Comparison of ENCODE assay signal across 8 cellular contexts in the genomic region with DNA sequence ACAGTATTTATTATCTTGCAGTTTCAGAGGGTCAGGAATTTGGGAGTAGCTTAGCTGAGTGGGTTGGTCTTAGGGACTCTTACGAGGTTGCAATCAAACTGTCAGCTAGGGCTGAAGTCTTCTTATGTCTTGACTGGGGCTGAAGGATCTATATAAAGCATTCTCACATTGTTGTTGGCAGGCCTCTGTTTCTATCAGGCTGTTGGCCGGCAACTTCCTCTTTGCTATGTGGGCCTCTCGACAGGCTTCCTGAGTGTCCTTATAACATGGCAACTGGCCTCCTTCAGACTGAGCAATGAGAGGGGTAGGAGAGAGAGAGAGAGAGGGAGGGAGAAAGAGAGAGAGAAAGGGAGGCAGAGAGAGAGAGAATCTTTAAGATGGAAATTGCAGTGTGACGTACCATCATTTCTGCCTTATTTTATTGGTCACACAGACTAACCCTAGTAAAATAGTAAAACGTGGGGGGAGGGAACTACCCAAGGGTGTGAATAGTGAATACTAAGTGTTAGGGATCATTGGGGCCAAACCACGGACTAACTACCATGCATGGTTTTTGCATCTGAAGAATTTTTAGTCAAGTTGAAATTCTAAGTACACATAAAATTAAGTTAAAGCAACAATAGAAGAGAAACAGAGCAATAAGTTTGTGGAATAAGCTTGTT. TPM values are rescaled to one million over a fixed set of nuclear protein-coding genes. Genes with fewer than 3 reads are reported as not detected.
DNase-seq lines count a peak whose midpoint lies in the region; ATAC-seq, FAIRE-seq and TF ChIP-seq lines count a peak whose summit lies in the region.

No MANE protein-coding gene starts in this region.

- H3K27ac ChIP-seq in K562 (ENCODE audit: extremely low read depth, low read depth, low read length), result peak overlapping the region; percentile 29; the same call in 1 of the 3 replicates
- no peak overlapping the region for H3K27ac ChIP-seq in neuronal stem cell (replicated peaks; ENCODE audit: low read length)
- no peak overlapping the region for H3K27ac ChIP-seq in foreskin keratinocyte

- H3K79me2 ChIP-seq in K562 (ENCODE audit: control insufficient read depth, insufficient read depth, low read length), result no peaks in the 10 kb centered on the region

- no peak overlapping the region for H3K14ac ChIP-seq in neuronal stem cell (ENCODE audit: low read length)

- in situ Hi-C loops in K562 (cut with MboI), result no loop called here

- H4K8ac ChIP-seq in neuronal stem cell (ENCODE audit: low read depth, low read length), result no peak overlapping the region

- H3K18ac ChIP-seq in neuronal stem cell (ENCODE audit: low read length), result no peak overlapping the region

- no peak overlapping the region for H2BK15ac ChIP-seq in neuronal stem cell (ENCODE audit: low read length)

- no peak overlapping the region for H2BK120ac ChIP-seq in neuronal stem cell (ENCODE audit: low read depth, low read length)

- no peak for TF ChIP-seq EP300 in K562 (IDR thresholded peaks at IDR 0.05; ENCODE audit: low read length)

- no peak overlapping the region for H2AK5ac ChIP-seq in neuronal stem cell (ENCODE audit: low read depth, low read length)

- no peak overlapping the region for H3K4ac ChIP-seq in neuronal stem cell (ENCODE audit: low read length)

- H2BK5ac ChIP-seq in neuronal stem cell (ENCODE audit: low read length), result no peak overlapping the region

- no peak overlapping the region for H3K4me3 ChIP-seq in K562
- no peak overlapping the region for H3K4me3 ChIP-seq in neuronal stem cell (ENCODE audit: low read length in 2 of 2)

- H3K9me1 ChIP-seq in K562 (ENCODE audit: control insufficient read depth, insufficient read depth, low read length), result no peaks in the 10 kb centered on the region

- TF ChIP-seq RAD21 in K562 (CRISPR knock-in tag; conservative IDR thresholded peaks at IDR 0.05 in 1 of 2, IDR thresholded peaks at IDR 0.05 in 1 of 2), result no peak

- no TSS peak for BruUV-seq in K562 (replicated peaks; lab: Mats Ljungman, UMichigan)

- intact Hi-C loops in K562 (cut with micrococcal nuclease), result no loop called here

- no peaks in the 10 kb centered on the region for H3K36me3 ChIP-seq in K562 (ENCODE audit: control insufficient read depth, insufficient read depth, low read length)
- H3K36me3 ChIP-seq in neuronal stem cell (replicated peaks in 1 of 2; ENCODE audit: control insufficient read depth in 2 of 2, insufficient read depth in 2 of 2, low read length in 2 of 2), result no peaks in the 10 kb centered on the region

- no peak overlapping the region for H3K23ac ChIP-seq in neuronal stem cell (ENCODE audit: low read depth, low read length, poor library complexity)

- peak in 1 of 4 experiments; percentile 29 for DNase-seq in K562 (ENCODE audit: extremely low read depth in 1 of 4, low spot score in 3 of 4)
- DNase-seq in neuronal stem cell (ENCODE audit: low spot score), result no peak
- DNase-seq in foreskin keratinocyte, result no peak
- DNase-seq in occipital lobe (lab: John Stamatoyannopoulos, UW), result no peak
- no peak for DNase-seq in activated effector memory CD4-positive, alpha-beta T cell treated with anti-CD3 and anti-CD28 coated beads, Interleukin-2, amount 50 U/mL, for 16 hours

- H3K27me3 ChIP-seq in K562 (ENCODE audit: control insufficient read depth in 2 of 2, insufficient read depth in 2 of 2, low read length in 2 of 2) (no peaks in the 10 kb centered on the region), neuronal stem cell (ENCODE audit: control insufficient read depth in 3 of 3, insufficient read depth in 3 of 3, low read depth in 1 of 3, low read length in 3 of 3) (no peaks in the 10 kb centered on the region), foreskin keratinocyte (peaks cover 8% of the 10 kb centered on the region)

- 20% methylated on average over 6 of the region's 6 CpGs for WGBS in K562 (ENCODE audit: insufficient coverage, low coverage, missing lambda C conversion rate)
- WGBS in neuronal stem cell (ENCODE audit: extremely low coverage in 2 of 2, insufficient read length in 2 of 2, insufficient replicate concordance in 1 of 2), 2 donors, result no CpG with 5 or more reads among the region's 6 CpGs

- H2AFZ ChIP-seq in K562 (ENCODE audit: low read depth, low read length), result peak overlapping the region; percentile 78; the same call in 1 of the 2 replicates
- H2AFZ ChIP-seq in neuronal stem cell (ENCODE audit: low read length), result peak overlapping the region; percentile 88

- H3K4me2 ChIP-seq in K562 (ENCODE audit: insufficient read depth, low read length), result no peak overlapping the region
- no peak overlapping the region for H3K4me2 ChIP-seq in neuronal stem cell (ENCODE audit: insufficient read depth, low read length, poor library complexity, severe bottlenecking)

- no peak for FAIRE-seq in K562 (lab: Jason Lieb, UNC)

- no peaks in the 10 kb centered on the region for H4K20me1 ChIP-seq in K562 (replicated peaks; ENCODE audit: control insufficient read depth, insufficient read depth, low read length)

- TF ChIP-seq CTCF in K562 (IDR thresholded peaks at IDR 0.05 in 2 of 3, conservative IDR thresholded peaks at IDR 0.05 in 1 of 3; ENCODE audit: insufficient read depth in 2 of 3, low read depth in 1 of 3, low read length in 3 of 3) (no peak), foreskin keratinocyte (conservative IDR thresholded peaks at IDR 0.05) (no peak)

- peak; percentile 87 for ATAC-seq in GM18868 (IDR thresholded peaks at IDR 0.05; ENCODE audit: unreplicated experiment)
- ATAC-seq in HG03159 (IDR thresholded peaks at IDR 0.05; ENCODE audit: unreplicated experiment), result peak; percentile 86
- peak; percentile 74 for ATAC-seq in K562
- no peak for ATAC-seq in foreskin keratinocyte
- no peak for ATAC-seq in HG02981 (IDR thresholded peaks at IDR 0.05; ENCODE audit: unreplicated experiment)

- H3K9me3 ChIP-seq in K562 (replicated peaks; ENCODE audit: control insufficient read depth, insufficient read depth, low read depth, low read length) (no peaks in the 10 kb centered on the region), neuronal stem cell (replicated peaks in 1 of 2; ENCODE audit: control insufficient read depth in 2 of 2, insufficient read depth in 1 of 2, low read depth in 1 of 2, low read length in 2 of 2) (no peaks in the 10 kb centered on the region)

- CTCF ChIA-PET in K562 (lab: Yijun Ruan, JAX; ENCODE audit: low intra/inter-chr PET ratio), result no interaction called here

- no peak overlapping the region for H2BK12ac ChIP-seq in neuronal stem cell (ENCODE audit: low read length)

- H3K9ac ChIP-seq in K562 (ENCODE audit: insufficient read depth in 1 of 2, low read depth in 2 of 2, low read length in 2 of 2), result no peak overlapping the region
- H3K9ac ChIP-seq in neuronal stem cell (ENCODE audit: low read depth, low read length, poor library complexity), result no peak overlapping the region

- no peak for TF ChIP-seq POLR2A in K562 (conservative IDR thresholded peaks at IDR 0.05)

- H3K79me1 ChIP-seq in neuronal stem cell (ENCODE audit: low read depth, low read length), result no peaks in the 10 kb centered on the region

- POLR2A ChIA-PET in K562 (lab: Yijun Ruan, JAX), result interaction anchor here (0.9 kb wide), 1 partner anchor 109 kb away, joined by 3 read pairs; no protein-coding TSS in a partner anchor

- no peak overlapping the region for H4K91ac ChIP-seq in neuronal stem cell (ENCODE audit: low read depth, low read length, poor library complexity)

- H3K4me1 ChIP-seq in K562 (replicated peaks in 1 of 2; ENCODE audit: control insufficient read depth in 2 of 2, insufficient read depth in 2 of 2, low read length in 2 of 2) (peaks cover 0 to 3% of the 10 kb centered on the region in 2 experiments; a peak in 1 of 5 replicates), neuronal stem cell (ENCODE audit: control insufficient read depth in 2 of 2, insufficient read depth in 1 of 2, low read depth in 1 of 2, low read length in 2 of 2) (no peaks in the 10 kb centered on the region), foreskin keratinocyte (no peaks in the 10 kb centered on the region)

TF ChIP-seq in K562, 482 proteins besides CTCF, POLR2A, EP300 and RAD21 (continues in another document):
- TF ChIP-seq NR2C1 (IDR thresholded peaks at IDR 0.05) (no peak), NR2C1 (tag; IDR thresholded peaks at IDR 0.05) (no peak), CEBPB (tag; IDR thresholded peaks at IDR 0.05) (peak; percentile 21; the same call in 1 of the 2 replicates), SAFB (IDR thresholded peaks at IDR 0.05; ENCODE audit: borderline replicate concordance, low read depth, low read length) (no peak), ZNF23 (CRISPR knock-in tag; IDR thresholded peaks at IDR 0.05) (no peak), ATF1 (CRISPR knock-in tag; IDR thresholded peaks at IDR 0.05) (no peak), ATF1 (tag; IDR thresholded peaks at IDR 0.05) (0 out of 2 replicates have a peak, but pooled peaks have one; percentile 38)
- TF ChIP-seq, protein P1, sequence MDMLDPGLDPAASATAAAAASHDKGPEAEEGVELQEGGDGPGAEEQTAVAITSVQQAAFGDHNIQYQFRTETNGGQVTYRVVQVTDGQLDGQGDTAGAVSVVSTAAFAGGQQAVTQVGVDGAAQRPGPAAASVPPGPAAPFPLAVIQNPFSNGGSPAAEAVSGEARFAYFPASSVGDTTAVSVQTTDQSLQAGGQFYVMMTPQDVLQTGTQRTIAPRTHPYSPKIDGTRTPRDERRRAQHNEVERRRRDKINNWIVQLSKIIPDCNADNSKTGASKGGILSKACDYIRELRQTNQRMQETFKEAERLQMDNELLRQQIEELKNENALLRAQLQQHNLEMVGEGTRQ (CRISPR knock-in tag; IDR thresholded peaks at IDR 0.05), result no peak

RNA-seq across cellular contexts. Expression of gene FGF7, which starts 16.1 kb away (rescaled TPM):
- not detected in 2 replicates for total RNA-seq in K562 (2011; cell fraction: chromatin; rRNA removed; ENCODE audit: low replicate concordance)
- total RNA-seq in K562 (2011; cell fraction: nucleolus; rRNA removed), result not detected in 2 replicates
- total RNA-seq in K562 (2011; cell fraction: nucleoplasm; rRNA removed), result not detected in 2 replicates
- total RNA-seq in K562 (2014; rRNA removed), result not detected in 2 replicates
- total RNA-seq in K562 (2014; rRNA removed; fragmentation: Illumina TruSeq; extraction: Trizol), result not detected in 2 replicates
- total RNA-seq in K562 (2015; rRNA removed; fragmentation: Illumina TruSeq; extraction: Trizol), result not detected in 2 replicates
- total RNA-seq in K562 (2021), result not detected in 2 replicates
- not detected in 2 replicates for polyA plus RNA-seq in K562 (2011; rRNA removed)
- polyA plus RNA-seq in K562 (2011; cell fraction: cytosol; rRNA removed), result not detected in 2 replicates
- polyA plus RNA-seq in K562 (2011; cell fraction: nucleus; rRNA removed), result not detected in 2 replicates
- 0.01 TPM in 1 of 2 replicates, not detected in the other for polyA plus RNA-seq in K562 (2012)
- polyA plus RNA-seq in K562 (2014; fragmentation: Illumina TruSeq; extraction: Trizol), result not detected in 2 replicates
- polyA plus RNA-seq in K562 (2014; fragmentation: Nextera tagmentation; extraction: Ambion mirVana), result not detected
- not detected in 2 replicates for polyA plus RNA-seq in K562 (2014; rRNA removed)
- not detected in 2 replicates for polyA minus RNA-seq in K562 (2011; rRNA and poly(A)+ RNA removed)
- polyA minus RNA-seq in K562 (2011; cell fraction: cytosol; rRNA and poly(A)+ RNA removed), result not detected in 2 replicates
- polyA minus RNA-seq in K562 (2011; cell fraction: nucleus; rRNA and poly(A)+ RNA removed), result not detected in 2 replicates
- polyA plus RNA-seq in neuronal stem cell (2013, experiment 1 of 2), result 0.10 TPM
- polyA plus RNA-seq in neuronal stem cell (2013, experiment 2 of 2), result 0.10 TPM
- not detected in 2 replicates for total RNA-seq in foreskin keratinocyte
- polyA plus RNA-seq in foreskin keratinocyte, result not detected in 2 replicates
- 0.31 TPM for total RNA-seq in occipital lobe

Comparison
In these comparisons a context has a peak if more than half of its experiments do, and no peak if none do; other contexts are left out.
1. ATAC-seq: peak in GM18868 (single experiment), HG03159 (single experiment) and K562 (single experiment); none in foreskin keratinocyte (single experiment) and HG02981 (single experiment).